ENCODE assay signal across 4 cellular contexts in the genomic region with DNA sequence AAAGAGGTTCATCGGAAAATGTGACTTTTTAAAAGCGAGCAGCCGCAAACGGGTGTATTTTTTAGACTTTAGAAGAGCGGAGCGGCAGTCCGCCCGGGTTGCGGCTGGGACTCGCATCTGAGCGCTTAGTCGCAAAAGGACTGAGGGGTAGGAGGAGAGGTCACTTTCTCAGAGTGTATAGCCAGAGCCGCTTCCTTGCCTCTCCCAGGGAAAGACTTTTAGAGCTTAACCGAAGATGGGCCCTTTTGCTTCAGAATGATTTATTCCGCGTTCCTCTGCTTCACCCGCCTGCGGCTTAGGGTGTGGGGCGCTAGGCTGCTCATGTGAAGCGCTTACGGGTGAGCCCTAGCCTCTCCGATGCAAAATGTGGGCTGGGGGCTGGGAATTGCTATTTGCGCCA. TPM values are rescaled to one million over a fixed set of nuclear protein-coding genes. Genes with fewer than 3 reads are reported as not detected.
"Had no signal": no experiment of that assay in that cellular context is flagged by ENCODE, and none has a peak within 500 bp of the region (broad histone marks: within the 10 kb centered on the region; RNA-seq: fewer than 3 reads in every experiment).

No MANE protein-coding gene starts in this region.

RNA-seq across cellular contexts. Expression of a gene that starts 1.5 kb away (rescaled TPM):
- total RNA-seq: activated CD8-positive, alpha-beta memory T cell treated with anti-CD3 and anti-CD28 coated beads for 36 hours; activated naive CD8-positive, alpha-beta T cell treated with anti-CD3 and anti-CD28 coated beads for 36 hours; activated T-helper 1 cell treated with anti-CD3 and anti-CD28 coated beads, Interleukin-12 subunit alpha, Interleukin-12 subunit beta, Interleukin-2, Interleukin-4 antibody, amounts not matched to agents 30 ng/mL and 10 ng/mL and 1 ng/mL, durations not matched to agents 14 hours and 24 hours and 36 hours had no signal
- polyA plus RNA-seq: right cardiac atrium had no signal
